9 cellular contexts compared by ENCODE assay signal in the genomic region with DNA sequence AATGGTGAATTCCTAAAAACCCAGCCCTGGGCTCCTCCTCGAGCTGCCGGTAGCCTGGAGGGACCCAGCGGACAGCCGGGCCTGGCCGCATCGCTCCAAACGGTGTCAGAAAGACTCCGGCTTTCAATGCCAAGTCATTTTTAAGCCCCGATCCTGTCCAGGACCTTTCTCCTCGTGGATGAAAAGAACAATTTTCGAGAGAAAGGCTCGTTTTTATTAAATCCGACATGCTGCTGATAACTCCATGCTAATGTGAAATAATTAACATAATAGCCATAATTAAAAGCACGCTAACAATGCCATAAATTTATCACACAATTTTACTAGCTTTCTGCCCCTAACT. TPM values are rescaled to one million over a fixed set of nuclear protein-coding genes. Genes with fewer than 3 reads are reported as not detected.
DNase-seq lines count a peak whose midpoint lies in the region; ATAC-seq and TF ChIP-seq lines count a peak whose summit lies in the region.
"Had no signal": no experiment of that assay in that cellular context is flagged by ENCODE, and none has a peak within 500 bp of the region (broad histone marks: within the 10 kb centered on the region; RNA-seq: fewer than 3 reads in every experiment).

No MANE protein-coding gene starts in this region.

- no peaks in the 10 kb centered on the region for H3K79me2 ChIP-seq in SU-DHL-6 (ENCODE audit: insufficient read depth, low read length)

- peak overlapping the region; percentile 78 to 80 for H3K4me3 Mint-ChIP-seq in activated T-cell treated with anti-CD3 and anti-CD28 coated beads, Interleukin-2, amount 50 U/mL, for 72 hours

- WGBS in suprapubic skin: 11% methylated on average over 14 of the region's 14 CpGs

- no peaks in the 10 kb centered on the region for H3F3A ChIP-seq in SU-DHL-6 (ENCODE audit: insufficient read depth)

- H3K27ac ChIP-seq in SU-DHL-6 (ENCODE audit: low read depth, low read length) (no peak overlapping the region), suprapubic skin (no peak overlapping the region)

- H2AFZ ChIP-seq in SU-DHL-6 (ENCODE audit: low read depth, low read length, severe bottlenecking): peak overlapping the region; percentile 96

- peaks cover 48% of the 10 kb centered on the region for H3K4me1 ChIP-seq in suprapubic skin

- H3K27ac Mint-ChIP-seq in activated T-cell treated with anti-CD3 and anti-CD28 coated beads, Interleukin-2, amount 50 U/mL, for 72 hours: peak overlapping the region; percentile 82

- H3K4me3 ChIP-seq in SU-DHL-6 (ENCODE audit: insufficient read depth, low read length, poor library complexity, severe bottlenecking) (peak overlapping the region; percentile 71), iPS-11a (ENCODE audit: low read depth, low read length) (peak overlapping the region; percentile 38), suprapubic skin (peak overlapping the region; percentile 55)

- ATAC-seq in activated T-cell treated with anti-CD3 and anti-CD28 coated beads, Interleukin-2, amount 50 U/mL, for 72 hours (replicated peaks in 1 of 2): no peak
- ATAC-seq in GM19023 (IDR thresholded peaks at IDR 0.05; ENCODE audit: unreplicated experiment) (no peak), GM21381 (IDR thresholded peaks at IDR 0.05; ENCODE audit: unreplicated experiment) (no peak)

- H4K20me1 ChIP-seq in SU-DHL-6 (ENCODE audit: low read depth, low read length): no peaks in the 10 kb centered on the region

- peak overlapping the region; percentile 73 for H3K9ac ChIP-seq in SU-DHL-6 (ENCODE audit: low read length)

- no peaks in the 10 kb centered on the region for H3K9me2 ChIP-seq in SU-DHL-6 (replicated peaks; ENCODE audit: insufficient read depth, low read length)

- H3K27me3 ChIP-seq in SU-DHL-6 (ENCODE audit: low read length): no peaks in the 10 kb centered on the region
- H3K27me3 ChIP-seq in suprapubic skin: peaks cover 97% of the 10 kb centered on the region

- peaks cover 77% of the 10 kb centered on the region for H3K27me3 Mint-ChIP-seq in activated T-cell treated with anti-CD3 and anti-CD28 coated beads, Interleukin-2, amount 50 U/mL, for 72 hours (ENCODE audit: low read depth)

- DNase-seq in activated T-cell treated with anti-CD3 and anti-CD28 coated beads, Interleukin-2, amount 50 U/mL, for 72 hours: no peak
- DNase-seq in activated T-cell treated with anti-CD3 and anti-CD28 coated beads for 4 hours (no peak), suprapubic skin (ENCODE audit: low spot score in 2 of 2) (no peak), kidney glomerular epithelial cell (lab: John Stamatoyannopoulos, UW) (no peak)

- peaks cover 43% of the 10 kb centered on the region for H3K4me1 Mint-ChIP-seq in activated T-cell treated with anti-CD3 and anti-CD28 coated beads, Interleukin-2, amount 50 U/mL, for 72 hours (ENCODE audit: low read depth)

- peaks cover 0 to 2% of the 10 kb centered on the region in 2 donors for H3K9me3 Mint-ChIP-seq in activated T-cell treated with anti-CD3 and anti-CD28 coated beads, Interleukin-2, amount 50 U/mL, for 72 hours

- no peak for TF ChIP-seq EP300 in suprapubic skin (IDR thresholded peaks at IDR 0.05)

- TF ChIP-seq CTCF in SU-DHL-6 (IDR thresholded peaks at IDR 0.05; ENCODE audit: insufficient read depth, low read length, poor library complexity, severe bottlenecking): no peak
- no peak for TF ChIP-seq CTCF in suprapubic skin (IDR thresholded peaks at IDR 0.05)

- no peaks in the 10 kb centered on the region for H3K9me3 ChIP-seq in SU-DHL-6 (ENCODE audit: insufficient read depth, low read length)
- H3K9me3 ChIP-seq in suprapubic skin: no peaks in the 10 kb centered on the region

- H3K36me3 Mint-ChIP-seq in activated T-cell treated with anti-CD3 and anti-CD28 coated beads, Interleukin-2, amount 50 U/mL, for 72 hours (ENCODE audit: insufficient read depth in 2 of 2): peaks cover 12 to 16% of the 10 kb centered on the region in 2 donors

- no peak for TF ChIP-seq POLR2A in suprapubic skin (IDR thresholded peaks at IDR 0.05)

- peak overlapping the region; percentile 84 for H3K4me2 ChIP-seq in SU-DHL-6 (ENCODE audit: low read depth, low read length, poor library complexity, severe bottlenecking)

- H3K36me3 ChIP-seq in SU-DHL-6 (ENCODE audit: low read length) (no peaks in the 10 kb centered on the region), suprapubic skin (no peaks in the 10 kb centered on the region)

RNA-seq across cellular contexts. Expression of a gene that starts 4.6 kb away (rescaled TPM):
- total RNA-seq in activated T-cell treated with anti-CD3 and anti-CD28 coated beads, Interleukin-2, amount 50 U/mL, for 72 hours: not detected
- total RNA-seq in suprapubic skin: 1 to 10 TPM in 2 of 4 donors, under 1 TPM in 1, not detected in 1; 0.26 to 2.8 (median 1.5) TPM
- total RNA-seq: epithelial cell of proximal tubule had no signal

RNA-seq across cellular contexts. Expression of a gene that starts 49.6 kb away (rescaled TPM):
- total RNA-seq in activated T-cell treated with anti-CD3 and anti-CD28 coated beads, Interleukin-2, amount 50 U/mL, for 72 hours: 10 to 100 TPM; 16.7 to 24.7 TPM
- total RNA-seq in suprapubic skin: 10 to 100 TPM in 3 of 4 donors, 1 to 10 TPM in 1; 10.0 to 45.0 (median 17.6) TPM
